In genomic region chr2:230925443-230925878, GRCh38 we compare ENCODE assay signal across 8 cellular contexts.
A peak's percentile ranks its signal among the peaks of the same experiment; 100 is the strongest.
DNase-seq lines count a peak whose midpoint lies in the region; ATAC-seq and TF ChIP-seq lines count a peak whose summit lies in the region.

No MANE protein-coding gene starts in this region.

- H3K9me3 Mint-ChIP-seq in central memory CD8-positive, alpha-beta T cell: no peaks in the 10 kb centered on the region

- H3K4me3 Mint-ChIP-seq in central memory CD8-positive, alpha-beta T cell: peak overlapping the region; percentile 87

- peak overlapping the region; percentile 86 for H3K27ac Mint-ChIP-seq in central memory CD8-positive, alpha-beta T cell (ENCODE audit: low read depth)

- no peak for TF ChIP-seq POLR2A in erythroblast (IDR thresholded peaks at IDR 0.05; ENCODE audit: low read length)

- peaks cover 29% of the 10 kb centered on the region for H3K27me3 Mint-ChIP-seq in central memory CD8-positive, alpha-beta T cell

- ATAC-seq in GM21367 (IDR thresholded peaks at IDR 0.05; ENCODE audit: unreplicated experiment) (peak; percentile 18), HG03520 (IDR thresholded peaks at IDR 0.05; ENCODE audit: unreplicated experiment) (peak; percentile 23)
- ATAC-seq in central memory CD8-positive, alpha-beta T cell (replicated peaks; ENCODE audit: extremely low read depth, poor library complexity, severe bottlenecking): peak; percentile 11

- peaks cover 5% of the 10 kb centered on the region for H3K36me3 Mint-ChIP-seq in central memory CD8-positive, alpha-beta T cell (ENCODE audit: insufficient read depth)

- peak; percentile 81 for DNase-seq in GM12865 (ENCODE audit: low read depth)
- no peak for DNase-seq in central memory CD8-positive, alpha-beta T cell (ENCODE audit: low spot score in 2 of 2)
- no peak for DNase-seq in SIG-M5 (lab: John Stamatoyannopoulos, UW)
- DNase-seq in nucleus accumbens (lab: John Stamatoyannopoulos, UW): no peak
- DNase-seq in NCI-H510A (lab: John Stamatoyannopoulos, UW): no peak
- DNase-seq in erythroblast (lab: John Stamatoyannopoulos, UW): no peak

- no peak for TF ChIP-seq CTCF in GM12865 (IDR thresholded peaks at IDR 0.05; ENCODE audit: insufficient read depth, low read depth, low read length, missing control alignments)

- H3K4me3 ChIP-seq in GM12865 (ENCODE audit: low read depth, low read length): peak overlapping the region; percentile 75

- H3K4me1 Mint-ChIP-seq in central memory CD8-positive, alpha-beta T cell: peaks cover 42% of the 10 kb centered on the region
